Comparison of ENCODE assay signal across 14 cellular contexts in the genomic region with DNA sequence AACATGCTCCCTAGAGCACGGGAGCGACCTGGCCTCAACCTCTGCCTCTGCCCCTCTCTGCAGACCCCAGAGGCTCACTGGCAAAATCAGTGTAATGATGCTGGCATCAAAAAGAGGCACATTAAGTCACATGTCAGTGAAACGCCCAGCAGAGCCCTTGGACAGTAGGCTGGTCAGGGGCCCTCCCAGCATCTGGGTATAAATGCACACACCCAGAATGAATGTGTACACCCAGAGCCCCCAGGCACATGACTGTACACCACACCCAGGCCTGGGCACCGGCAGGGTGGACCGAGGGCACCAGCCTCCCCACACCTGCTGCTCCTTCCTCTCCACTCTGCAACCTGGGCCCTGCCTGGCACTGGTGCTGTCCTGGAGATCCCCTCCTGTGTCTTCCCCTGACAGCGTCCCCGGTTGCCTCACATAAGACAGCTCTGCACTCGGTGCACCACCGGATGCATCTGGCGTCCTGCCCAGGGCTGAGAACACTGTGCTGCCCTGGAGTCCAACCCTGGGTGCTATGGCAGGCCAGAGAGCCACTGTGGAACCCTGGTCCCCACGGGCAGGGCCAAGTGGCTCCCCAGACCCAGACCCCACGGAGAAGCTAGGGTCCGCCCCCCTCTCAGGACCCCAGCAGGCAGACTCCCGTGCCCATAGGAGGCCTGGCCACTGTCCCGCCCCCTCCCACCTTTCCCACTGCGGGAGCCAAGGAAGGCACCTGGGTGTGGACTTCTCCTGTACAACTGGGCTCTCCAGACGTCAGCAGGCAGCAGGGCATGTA. TPM values are rescaled to one million over a fixed set of nuclear protein-coding genes. Genes with fewer than 3 reads are reported as not detected.
A peak's percentile ranks its signal among the peaks of the same experiment; 100 is the strongest.
DNase-seq lines count a peak whose midpoint lies in the region; ATAC-seq, FAIRE-seq and TF ChIP-seq lines count a peak whose summit lies in the region.
"Had no signal": no experiment of that assay in that cellular context is flagged by ENCODE, and none has a peak within 500 bp of the region (broad histone marks: within the 10 kb centered on the region; RNA-seq: fewer than 3 reads in every experiment).

No MANE protein-coding gene starts in this region.

- H3K4me3 Mint-ChIP-seq in type B pancreatic cell, result no peak overlapping the region
- H3K4me3 Mint-ChIP-seq: B cell had no signal

- H3K27ac ChIP-seq in right lobe of liver, result no peak overlapping the region
- no peak overlapping the region for H3K27ac ChIP-seq in HepG2 (ENCODE audit: extremely low read length, insufficient read depth, low read length)
- H3K27ac ChIP-seq in adrenal gland, result no peak overlapping the region
- no peak overlapping the region for H3K27ac ChIP-seq in left ventricle myocardium inferior (replicated peaks)
- H3K27ac ChIP-seq: SK-N-MC, upper lobe of left lung had no signal

- no peak for TF ChIP-seq CTCF in right lobe of liver (IDR thresholded peaks at IDR 0.05)
- TF ChIP-seq CTCF in HepG2 (CRISPR knock-in tag; IDR thresholded peaks at IDR 0.05), result no peak
- TF ChIP-seq CTCF in adrenal gland (IDR thresholded peaks at IDR 0.05), result no peak
- TF ChIP-seq CTCF in left ventricle myocardium inferior (IDR thresholded peaks at IDR 0.05; ENCODE audit: borderline replicate concordance), result no peak
- TF ChIP-seq CTCF in type B pancreatic cell (conservative IDR thresholded peaks at IDR 0.05), result no peak

- H3K4me1 ChIP-seq in right lobe of liver, result no peaks in the 10 kb centered on the region
- H3K4me1 ChIP-seq in HepG2 (ENCODE audit: insufficient read depth, low read length), result peaks cover 6% of the 10 kb centered on the region
- peaks cover 0 to 6% of the 10 kb centered on the region in 2 donors for H3K4me1 ChIP-seq in adrenal gland (replicated peaks in 1 of 2)
- peaks cover 34% of the 10 kb centered on the region for H3K4me1 ChIP-seq in left ventricle myocardium inferior

- POLR2A ChIA-PET in HepG2 (lab: Yijun Ruan, JAX), result no interaction called here

- CTCF ChIA-PET in HepG2 (lab: Yijun Ruan, JAX; ENCODE audit: low intra/inter-chr PET ratio, low total read pairs), result no interaction called here

- H3K79me2 ChIP-seq in HepG2 (ENCODE audit: insufficient read depth, low read length), result no peaks in the 10 kb centered on the region

- peaks cover 3% of the 10 kb centered on the region for H3K4me1 Mint-ChIP-seq in type B pancreatic cell (ENCODE audit: unreplicated experiment)

- peak in 2 of 3 donors; percentile 65 to 69 for DNase-seq in right lobe of liver
- no peak for DNase-seq in HepG2 (ENCODE audit: low spot score)
- peak; percentile 20 to 87 (median 42) for DNase-seq in adrenal gland
- peak; percentile 71 for DNase-seq in left ventricle myocardium inferior
- peak; percentile 63 for DNase-seq in type B pancreatic cell (ENCODE audit: extremely low spot score, unreplicated experiment)
- DNase-seq in midbrain (lab: John Stamatoyannopoulos, UW), result no peak
- no peak for DNase-seq in COLO829 (ENCODE audit: low spot score)
- no peak for DNase-seq in NCI-H1092 treated with DMSO at 0.1 percent for 48 hours (lab: John Stamatoyannopoulos, UW)
- DNase-seq: activated CD4-positive, alpha-beta T cell treated with anti-CD3 and anti-CD28 coated beads, Interleukin-2, amount 50 U/mL, for 48 hours; retina had no signal

- H3K27me3 Mint-ChIP-seq in type B pancreatic cell, result peaks cover 29% of the 10 kb centered on the region

- no peaks in the 10 kb centered on the region for H4K20me1 ChIP-seq in HepG2 (ENCODE audit: insufficient read depth, low read length)

- H3K9me3 Mint-ChIP-seq in type B pancreatic cell, result no peaks in the 10 kb centered on the region
- H3K9me3 Mint-ChIP-seq: activated naive CD4-positive, alpha-beta T cell treated with anti-CD3 and anti-CD28 coated beads, Interleukin-2, amount 50 U/mL, for 72 hours had no signal

- H3K4me2 ChIP-seq in HepG2 (ENCODE audit: low read depth, low read length), result no peak overlapping the region

- H3K36me3 Mint-ChIP-seq in type B pancreatic cell, result no peaks in the 10 kb centered on the region
- H3K36me3 Mint-ChIP-seq: activated naive CD4-positive, alpha-beta T cell treated with anti-CD3 and anti-CD28 coated beads, Interleukin-2, amount 50 U/mL, for 72 hours had no signal

- TF ChIP-seq POLR2A in right lobe of liver (IDR thresholded peaks at IDR 0.05) (no peak), HepG2 (IDR thresholded peaks at IDR 0.05; ENCODE audit: insufficient read depth in 1 of 2, low read depth in 2 of 2, low read length in 2 of 2) (no peak), adrenal gland (IDR thresholded peaks at IDR 0.05) (no peak)

- H3K27me3 ChIP-seq in right lobe of liver (no peaks in the 10 kb centered on the region), HepG2 (ENCODE audit: control insufficient read depth in 1 of 2, insufficient read depth in 2 of 2, low read length in 2 of 2) (peaks cover 7% of the 10 kb centered on the region in 2 experiments; a peak in 4 of 5 replicates), adrenal gland (no peaks in the 10 kb centered on the region), left ventricle myocardium inferior (ENCODE audit: low read depth) (peaks cover 45% of the 10 kb centered on the region)

- FAIRE-seq in HepG2 (lab: Jason Lieb, UNC), result no peak

- TF ChIP-seq EP300 in HepG2 (IDR thresholded peaks at IDR 0.05; ENCODE audit: low read depth in 2 of 2, low read length in 2 of 2) (no peak), HepG2 (CRISPR knock-in tag; IDR thresholded peaks at IDR 0.05; ENCODE audit: borderline replicate concordance) (no peak)

- H3K36me3 ChIP-seq in right lobe of liver, result no peaks in the 10 kb centered on the region
- no peaks in the 10 kb centered on the region for H3K36me3 ChIP-seq in HepG2 (replicated peaks in 1 of 2; ENCODE audit: control insufficient read depth in 1 of 2, insufficient read depth in 2 of 2, low read length in 2 of 2)
- no peaks in the 10 kb centered on the region for H3K36me3 ChIP-seq in adrenal gland (replicated peaks in 1 of 2)
- H3K36me3 ChIP-seq in left ventricle myocardium inferior, result no peaks in the 10 kb centered on the region
- H3K36me3 ChIP-seq: upper lobe of left lung had no signal

- ATAC-seq in right lobe of liver (peak; percentile 4 to 62 (median 38)), HepG2 (no peak)
- ATAC-seq: activated naive CD4-positive, alpha-beta T cell treated with anti-CD3 and anti-CD28 coated beads, Interleukin-2, amount 50 U/mL, for 72 hours had no signal

- H3K27ac Mint-ChIP-seq in type B pancreatic cell, result no peak overlapping the region
- H3K27ac Mint-ChIP-seq: activated naive CD4-positive, alpha-beta T cell treated with anti-CD3 and anti-CD28 coated beads, Interleukin-2, amount 50 U/mL, for 72 hours; B cell had no signal

- H3K9me3 ChIP-seq in right lobe of liver (no peaks in the 10 kb centered on the region), HepG2 (ENCODE audit: low read length) (no peaks in the 10 kb centered on the region), adrenal gland (replicated peaks in 1 of 3) (no peaks in the 10 kb centered on the region), left ventricle myocardium inferior (replicated peaks) (no peaks in the 10 kb centered on the region)
- H3K9me3 ChIP-seq: upper lobe of left lung had no signal

- 7% methylated on average over 5 of the region's 17 CpGs for WGBS in right lobe of liver (ENCODE audit: insufficient coverage, low coverage, low lambda C conversion rate, missing lambda C conversion rate)
- 29% methylated on average over 2 of the region's 17 CpGs for WGBS in HepG2 (ENCODE audit: low lambda C conversion rate)
- WGBS in adrenal gland, 4 donors, result 55 to 62% (median 59%) methylated on average over 10 to 17 of the region's 17 CpGs

- intact Hi-C loops in right lobe of liver (cut with DNase I), result no loop called here
- intact Hi-C loops in HepG2 (cut with micrococcal nuclease; ENCODE audit: unreplicated experiment), result no loop called here
- intact Hi-C loops in adrenal gland (cut with DNase I), result no loop called here
- intact Hi-C loops in left ventricle myocardium inferior (cut with micrococcal nuclease), result no loop called here

- no peak overlapping the region for H3K9ac ChIP-seq in HepG2 (ENCODE audit: insufficient read depth, low read depth, low read length)

- in situ Hi-C loops in HepG2 (cut with HindIII; ENCODE audit: extremely low pct_ligation_motif_present, low pct_unique_long_range_greater_than_20kb), result no loop called here

- no peak overlapping the region for H3K4me3 ChIP-seq in right lobe of liver
- H3K4me3 ChIP-seq in HepG2 (replicated peaks in 1 of 3; ENCODE audit: insufficient read depth in 1 of 3, low read depth in 2 of 3, low read length in 3 of 3), result no peak overlapping the region
- H3K4me3 ChIP-seq in adrenal gland, result no peak overlapping the region
- no peak overlapping the region for H3K4me3 ChIP-seq in left ventricle myocardium inferior
- H3K4me3 ChIP-seq: SK-N-MC, upper lobe of left lung had no signal

- BruUV-seq in HepG2 (replicated peaks; lab: Mats Ljungman, UMichigan), result no TSS peak

- no peak for TF ChIP-seq RAD21 in HepG2 (CRISPR knock-in tag; IDR thresholded peaks at IDR 0.05)

- H2AFZ ChIP-seq in HepG2 (ENCODE audit: low read length), result no peak overlapping the region

RNA-seq across cellular contexts. Expression of a gene that starts 6.7 kb away (rescaled TPM):
- total RNA-seq in right lobe of liver (under 1 TPM; 0.05 to 0.30 (median 0.12) TPM), HepG2 (2016; rRNA removed; fragmentation: Illumina TruSeq; extraction: Trizol) (0.20 and 0.39 TPM in 2 replicates), adrenal gland (1 to 10 TPM; 1.0 to 8.1 (median 2.4) TPM), left ventricle myocardium inferior (1.1 TPM), type B pancreatic cell (ENCODE audit: low replicate concordance) (0.90 and 1.3 TPM in 2 replicates)
- 0.61 TPM in 1 of 2 replicates, not detected in the other for total RNA-seq in HepG2 (2016; cell fraction: cytosol; rRNA removed; fragmentation: Illumina TruSeq; extraction: Trizol; ENCODE audit: low read depth)
- 0.11 and 0.51 TPM in 2 replicates for total RNA-seq in HepG2 (2016; cell fraction: insoluble cytoplasmic fraction; rRNA removed; fragmentation: Illumina TruSeq; extraction: Trizol)
- total RNA-seq in HepG2 (2016; cell fraction: membrane; rRNA removed; fragmentation: Illumina TruSeq; extraction: Trizol), result 0.28 and 0.45 TPM in 2 replicates
- 0.31 TPM in 1 of 2 replicates, not detected in the other for total RNA-seq in HepG2 (2016; cell fraction: nucleus; rRNA removed; fragmentation: Illumina TruSeq; extraction: Trizol)
- polyA plus RNA-seq in HepG2 (2011; rRNA removed) (0.14 and 0.41 TPM in 2 replicates), adrenal gland (10 to 100 TPM in 1 of 3 donors, 1 to 10 TPM in 1, under 1 TPM in 1; 0.98 to 11.3 (median 2.0) TPM)
- polyA plus RNA-seq in HepG2 (2011; cell fraction: cytosol; rRNA removed), result 0.23 and 0.33 TPM in 2 replicates
- polyA plus RNA-seq in HepG2 (2011; cell fraction: nucleus; rRNA removed), result 0.34 and 0.90 TPM in 2 replicates
- 0.04 and 0.09 TPM in 2 replicates for polyA plus RNA-seq in HepG2 (2012)
- 0.08 and 0.25 TPM in 2 replicates for polyA plus RNA-seq in HepG2 (2016; cell fraction: cytosol; fragmentation: Illumina TruSeq; extraction: Trizol; ENCODE audit: low read depth)
- 0.42 and 0.59 TPM in 2 replicates for polyA plus RNA-seq in HepG2 (2016; cell fraction: insoluble cytoplasmic fraction; fragmentation: Illumina TruSeq; extraction: Trizol; ENCODE audit: low read depth)
- 0.24 and 0.30 TPM in 2 replicates for polyA plus RNA-seq in HepG2 (2016; cell fraction: membrane; fragmentation: Illumina TruSeq; extraction: Trizol; ENCODE audit: low read depth)
- 0.36 and 0.65 TPM in 2 replicates for polyA plus RNA-seq in HepG2 (2016; cell fraction: nucleus; fragmentation: Illumina TruSeq; extraction: Trizol; ENCODE audit: insufficient read depth, low read depth)
- 0.10 and 0.72 TPM in 2 replicates for polyA minus RNA-seq in HepG2 (2011; rRNA and poly(A)+ RNA removed; ENCODE audit: low replicate concordance)
- polyA minus RNA-seq in HepG2 (2011; cell fraction: cytosol; rRNA and poly(A)+ RNA removed), result not detected in 2 replicates
- polyA minus RNA-seq in HepG2 (2011; cell fraction: nucleus; rRNA and poly(A)+ RNA removed), result 0.75 TPM in 1 of 2 replicates, not detected in the other

Comparison
In these comparisons a context has a peak if more than half of its experiments do, and no peak if none do; other contexts are left out.
1. DNase-seq: peak in right lobe of liver (2 of 3), adrenal gland (7 of 7), left ventricle myocardium inferior (single experiment) and type B pancreatic cell (single experiment); none in HepG2 (single experiment), midbrain (single experiment), COLO829 (single experiment) and NCI-H1092 treated with DMSO at 0.1 percent for 48 hours (single experiment).